Comparison of ENCODE assay signal across 17 cellular contexts in the genomic region with DNA sequence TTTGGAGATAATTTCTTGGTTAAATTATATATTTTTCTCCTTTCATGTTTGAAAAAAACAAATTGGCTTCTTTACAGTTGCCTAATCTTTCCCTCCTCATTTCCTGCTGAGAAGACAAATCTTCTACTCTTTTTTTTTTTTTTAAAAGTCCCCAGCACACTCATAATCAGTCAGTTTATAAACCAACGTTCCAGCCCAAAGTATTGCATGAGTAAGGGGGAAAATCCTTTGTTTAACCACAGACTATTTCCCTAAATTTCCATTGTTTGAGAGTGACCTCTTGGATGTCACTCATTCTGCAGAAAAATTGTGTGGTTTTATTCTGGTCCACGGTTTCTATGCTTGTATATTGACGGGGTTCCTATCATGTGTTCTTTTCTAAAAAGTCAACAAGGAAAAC. TPM values are rescaled to one million over a fixed set of nuclear protein-coding genes. Genes with fewer than 3 reads are reported as not detected.
DNase-seq lines count a peak whose midpoint lies in the region; ATAC-seq and TF ChIP-seq lines count a peak whose summit lies in the region.
"Had no signal": no experiment of that assay in that cellular context is flagged by ENCODE, and none has a peak within 500 bp of the region (broad histone marks: within the 10 kb centered on the region; RNA-seq: fewer than 3 reads in every experiment).

No MANE protein-coding gene starts in this region.

- in situ Hi-C loops in astrocyte of the cerebellum (cut with HindIII; ENCODE audit: low sequenced_read_pairs), result loop anchor here (25.0 kb wide), 1 partner anchor 513 kb away; no protein-coding TSS in a partner anchor

- H3K4me3 Mint-ChIP-seq in activated naive CD4-positive, alpha-beta T cell treated with anti-CD3 and anti-CD28 coated beads, Interleukin-2, amount 10 ng/mL, durations not matched to agents 7 days and 5 days, result no peak overlapping the region
- H3K4me3 Mint-ChIP-seq: CD8-positive, alpha-beta T cell; GM23338; IgD-negative memory B cell had no signal

- H3K4me1 Mint-ChIP-seq in activated naive CD4-positive, alpha-beta T cell treated with anti-CD3 and anti-CD28 coated beads, Interleukin-2, amount 10 ng/mL, durations not matched to agents 7 days and 5 days, result peaks cover 8% of the 10 kb centered on the region

- CTCF ChIA-PET in activated naive CD4-positive, alpha-beta T cell treated with anti-CD3 and anti-CD28 coated beads, Interleukin-2, amount 10 ng/mL, durations not matched to agents 7 days and 5 days (lab: Charles Lee), result interaction anchor here (0.6 kb wide), 1 partner anchor 223 kb away, joined by 3 read pairs; no protein-coding TSS in a partner anchor

- DNase-seq in LHCN-M2 (ENCODE audit: low read depth) (peak; percentile 37), astrocyte of the cerebellum (ENCODE audit: low read depth) (peak; percentile 33), fibroblast of the aortic adventitia (ENCODE audit: low read depth) (peak; percentile 44), NCI-H187 (lab: John Stamatoyannopoulos, UW) (no peak)
- DNase-seq in stimulated activated CD4-positive, alpha-beta T cell treated with anti-CD3 and anti-CD28 coated beads, Interleukin-12 subunit alpha, Interleukin-12 subunit beta, amount 100 ng/mL, for 4 hours, result no peak
- no peak for DNase-seq in activated naive CD4-positive, alpha-beta T cell treated with anti-CD3 and anti-CD28 coated beads, Interleukin-2, amount 10 ng/mL, durations not matched to agents 7 days and 5 days
- DNase-seq in stimulated activated naive CD8-positive, alpha-beta T cell treated with anti-CD3 and anti-CD28 coated beads, Interleukin-15, Interleukin-2, amounts not matched to agents 100 U/mL and 50 U/mL, for 24 hours, result no peak
- DNase-seq: CD8-positive, alpha-beta T cell; COR-L47; DMS153; DND-41; GF-D8; H7 had no signal

- no peak overlapping the region for H3K4me3 ChIP-seq in astrocyte of the cerebellum (ENCODE audit: low read depth, low read length)
- H3K4me3 ChIP-seq in fibroblast of the aortic adventitia (ENCODE audit: low read depth, low read length), result no peak overlapping the region
- H3K4me3 ChIP-seq: GM23338 had no signal

- no peak overlapping the region for H3K27ac Mint-ChIP-seq in activated naive CD4-positive, alpha-beta T cell treated with anti-CD3 and anti-CD28 coated beads, Interleukin-2, amount 10 ng/mL, durations not matched to agents 7 days and 5 days
- H3K27ac Mint-ChIP-seq: CD14-positive monocyte; CD8-positive, alpha-beta T cell; GM23338; IgD-negative memory B cell had no signal

- ATAC-seq in stimulated activated naive CD8-positive, alpha-beta T cell treated with anti-CD3 and anti-CD28 coated beads, Interleukin-15, Interleukin-2, amounts not matched to agents 100 U/mL and 50 U/mL, for 24 hours, result no peak
- ATAC-seq: CD8-positive, alpha-beta T cell; GM23338 had no signal

- H3K27me3 Mint-ChIP-seq in activated naive CD4-positive, alpha-beta T cell treated with anti-CD3 and anti-CD28 coated beads, Interleukin-2, amount 10 ng/mL, durations not matched to agents 7 days and 5 days, result peaks cover 16% of the 10 kb centered on the region

- no peaks in the 10 kb centered on the region for H3K36me3 Mint-ChIP-seq in activated naive CD4-positive, alpha-beta T cell treated with anti-CD3 and anti-CD28 coated beads, Interleukin-2, amount 10 ng/mL, durations not matched to agents 7 days and 5 days
- H3K36me3 Mint-ChIP-seq: CD14-positive monocyte; CD8-positive, alpha-beta T cell; IgD-negative memory B cell had no signal

- no peak for TF ChIP-seq CTCF in astrocyte of the cerebellum (IDR thresholded peaks at IDR 0.05; ENCODE audit: low read depth, low read length, missing control alignments)
- TF ChIP-seq CTCF in fibroblast of the aortic adventitia (IDR thresholded peaks at IDR 0.05; ENCODE audit: insufficient read depth, low read length), result no peak

- H3K9me3 Mint-ChIP-seq in activated naive CD4-positive, alpha-beta T cell treated with anti-CD3 and anti-CD28 coated beads, Interleukin-2, amount 10 ng/mL, durations not matched to agents 7 days and 5 days, result no peaks in the 10 kb centered on the region
- H3K9me3 Mint-ChIP-seq: CD14-positive monocyte; CD8-positive, alpha-beta T cell; IgD-negative memory B cell had no signal

RNA-seq across cellular contexts. Expression of a gene that starts 55.1 kb away (rescaled TPM):
- total RNA-seq in LHCN-M2 (2014; rRNA removed) (11.0 and 15.2 TPM in 2 replicates), fibroblast of the aortic adventitia (ENCODE audit: low replicate concordance) (4.8 and 16.8 TPM in 2 replicates)
- 10.3 TPM for polyA plus RNA-seq in LHCN-M2 (2012)
- total RNA-seq: A673, H7 had no signal

Comparison
In these comparisons a context has a peak if more than half of its experiments do, and no peak if none do; other contexts are left out.
1. DNase-seq: peak in LHCN-M2 (single experiment), astrocyte of the cerebellum (single experiment) and fibroblast of the aortic adventitia (single experiment); none in stimulated activated CD4-positive, alpha-beta T cell treated with anti-CD3 and anti-CD28 coated beads, Interleukin-12 subunit alpha, Interleukin-12 subunit beta, amount 100 ng/mL, for 4 hours (single experiment), activated naive CD4-positive, alpha-beta T cell treated with anti-CD3 and anti-CD28 coated beads, Interleukin-2, amount 10 ng/mL, durations not matched to agents 7 days and 5 days (single experiment), stimulated activated naive CD8-positive, alpha-beta T cell treated with anti-CD3 and anti-CD28 coated beads, Interleukin-15, Interleukin-2, amounts not matched to agents 100 U/mL and 50 U/mL, for 24 hours (single experiment) and NCI-H187 (0 of 2).